In the genomic region with DNA sequence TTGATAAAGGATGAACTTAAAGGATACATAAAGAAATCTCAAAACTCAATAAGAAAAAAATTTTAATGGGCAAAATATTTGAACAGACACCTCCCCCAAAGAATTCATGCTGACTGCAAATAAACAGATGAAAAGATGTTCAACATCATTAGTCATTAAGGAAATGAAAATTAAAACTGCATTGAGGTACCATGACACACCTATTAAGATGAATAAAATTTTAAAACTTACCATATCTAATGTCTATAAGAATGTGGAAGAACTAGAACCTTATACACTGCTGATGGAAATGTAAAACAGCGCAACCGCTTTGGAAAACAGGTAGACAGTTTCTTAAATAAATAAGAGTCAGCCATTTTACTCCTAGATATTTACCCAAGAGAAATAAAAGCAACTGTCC, we compare ENCODE assay signal across 26 cellular contexts.
"Had no signal": no experiment of that assay in that cellular context is flagged by ENCODE, and none has a peak within 500 bp of the region (broad histone marks: within the 10 kb centered on the region; RNA-seq: fewer than 3 reads in every experiment).

No MANE protein-coding gene starts in this region.

- DNase-seq: activated CD4-positive, alpha-beta memory T cell treated with anti-CD3 and anti-CD28 coated beads for 36 hours; activated CD4-positive, alpha-beta T cell treated with anti-CD3 and anti-CD28 coated beads for 4 hours; activated effector memory CD4-positive, alpha-beta T cell treated with anti-CD3 and anti-CD28 coated beads, Interleukin-2, amount 50 U/mL, for 16 hours; activated naive CD4-positive, alpha-beta T cell treated with anti-CD3 and anti-CD28 coated beads for 36 hours; activated T-cell treated with anti-CD3 and anti-CD28 coated beads for 4 hours; endodermal cell; gastrocnemius medialis; head of caudate nucleus; hippocampal formation; kidney; left colon; occipital lobe; psoas muscle; sigmoid colon; small intestine; stimulated activated CD4-positive, alpha-beta T cell treated with anti-CD3 and anti-CD28 coated beads, Interleukin-1b, Interleukin-23, amount 100 ng/mL, for 48 hours; stimulated activated CD4-positive, alpha-beta T cell treated with anti-CD3 and anti-CD28 coated beads, Interleukin-4, amount 100 ng/mL, for 4 hours; stimulated activated CD8-positive, alpha-beta memory T cell treated with anti-CD3 and anti-CD28 coated beads, Interleukin-4, amount 100 ng/mL, for 48 hours had no signal

- H3K27me3 Mint-ChIP-seq: central memory CD8-positive, alpha-beta T cell had no signal

- H3K79me2 ChIP-seq: parathyroid adenoma had no signal

- H3K36me3 ChIP-seq: breast epithelium, gastrocnemius medialis, sigmoid colon, suprapubic skin, tibial nerve had no signal

- H3K4me3 Mint-ChIP-seq: activated CD4-positive, alpha-beta memory T cell treated with anti-CD3 and anti-CD28 coated beads for 36 hours; activated naive CD4-positive, alpha-beta T cell treated with anti-CD3 and anti-CD28 coated beads for 36 hours; central memory CD8-positive, alpha-beta T cell; endodermal cell; neural crest cell; stimulated activated memory B cell treated with anti-CD40 and anti-IgM and Interleukin-4, amounts not matched to agents 10 μg/mL and 1 μg/mL and 100 μg/mL, for 72 hours had no signal

- ATAC-seq: gastrocnemius medialis; left colon; psoas muscle; stimulated activated memory B cell treated with anti-CD40 and anti-IgM and Interleukin-4, amounts not matched to agents 10 μg/mL and 1 μg/mL and 100 μg/mL, for 72 hours had no signal

- H2AFZ ChIP-seq: parathyroid adenoma had no signal

- H3K4me1 ChIP-seq: breast epithelium, gastrocnemius medialis, parathyroid adenoma, psoas muscle, sigmoid colon had no signal

- H3K27ac ChIP-seq: breast epithelium, gastrocnemius medialis, parathyroid adenoma, psoas muscle, sigmoid colon, suprapubic skin, tibial nerve had no signal

- H3K9ac ChIP-seq: parathyroid adenoma had no signal

- H3K9me3 Mint-ChIP-seq: activated CD4-positive, alpha-beta memory T cell treated with anti-CD3 and anti-CD28 coated beads for 36 hours; activated naive CD4-positive, alpha-beta T cell treated with anti-CD3 and anti-CD28 coated beads for 36 hours; dendritic cell treated with granulocyte-macrophage colony-stimulating factor and Interleukin-4, amounts not matched to agents 40 ng/mL and 50 ng/mL, for 4 days; endodermal cell; neural crest cell; stimulated activated memory B cell treated with anti-CD40 and anti-IgM and Interleukin-4, amounts not matched to agents 10 μg/mL and 1 μg/mL and 100 μg/mL, for 72 hours had no signal

- H3K27ac Mint-ChIP-seq: activated CD4-positive, alpha-beta memory T cell treated with anti-CD3 and anti-CD28 coated beads for 36 hours; activated naive CD4-positive, alpha-beta T cell treated with anti-CD3 and anti-CD28 coated beads for 36 hours; dendritic cell treated with granulocyte-macrophage colony-stimulating factor and Interleukin-4, amounts not matched to agents 40 ng/mL and 50 ng/mL, for 4 days; endodermal cell; stimulated activated memory B cell treated with anti-CD40 and anti-IgM and Interleukin-4, amounts not matched to agents 10 μg/mL and 1 μg/mL and 100 μg/mL, for 72 hours had no signal

- H3K4me3 ChIP-seq: gastrocnemius medialis, psoas muscle, sigmoid colon, suprapubic skin had no signal

- H3K27me3 ChIP-seq: breast epithelium, gastrocnemius medialis, sigmoid colon, suprapubic skin, tibial nerve had no signal

- H3K4me1 Mint-ChIP-seq: endodermal cell; neural crest cell; stimulated activated memory B cell treated with anti-CD40 and anti-IgM and Interleukin-4, amounts not matched to agents 10 μg/mL and 1 μg/mL and 100 μg/mL, for 72 hours had no signal

- H3K36me3 Mint-ChIP-seq: activated CD4-positive, alpha-beta memory T cell treated with anti-CD3 and anti-CD28 coated beads for 36 hours; stimulated activated memory B cell treated with anti-CD40 and anti-IgM and Interleukin-4, amounts not matched to agents 10 μg/mL and 1 μg/mL and 100 μg/mL, for 72 hours had no signal

- H3K9me3 ChIP-seq: breast epithelium, gastrocnemius medialis, psoas muscle, sigmoid colon, suprapubic skin, tibial nerve had no signal
